8 cellular contexts compared by ENCODE assay signal in genomic region chr9:127973169-127974001, GRCh38. TPM values are rescaled to one million over a fixed set of nuclear protein-coding genes. Genes with fewer than 3 reads are reported as not detected.
DNase-seq lines count a peak whose midpoint lies in the region; ATAC-seq and TF ChIP-seq lines count a peak whose summit lies in the region.

No MANE protein-coding gene starts in this region.

- H3K9ac ChIP-seq in HUES64 (ENCODE audit: low read depth, low read length) (0 out of 2 replicates have a peak overlapping the region, but pooled peaks have one; percentile 8), skeletal muscle tissue (ENCODE audit: low read depth in 1 of 3, low read length in 3 of 3) (peak overlapping the region; percentile 10 to 75 (median 66))

- POLR2A ChIA-PET in activated B cell treated with CpG ODN at 0.5 μM for 24 hours (lab: Charles Lee) = interaction anchor here (0.5 to 5.3 kb wide), 3 partner anchors 8 to 58 kb away, joined by 3 to 93 read pairs (median 3); partner anchors contain the start of gene EEIG1

- intact Hi-C loops in activated B cell treated with CpG ODN at 0.5 μM for 24 hours (cut with micrococcal nuclease) (no loop called here), head of caudate nucleus (cut with DNase I) (no loop called here)

- H3K36me3 Mint-ChIP-seq in activated B cell treated with CpG ODN at 0.5 μM for 24 hours (ENCODE audit: low read depth) (peaks cover 15% of the 10 kb centered on the region), type B pancreatic cell (no peaks in the 10 kb centered on the region)

- peaks cover 38% of the 10 kb centered on the region for H3K4me1 ChIP-seq in HUES64 (ENCODE audit: insufficient read depth, low read length)
- H3K4me1 ChIP-seq in skeletal muscle tissue (ENCODE audit: control insufficient read depth in 3 of 3, insufficient read depth in 3 of 3, low read length in 3 of 3) = peaks cover 90 to 99% (median 94%) of the 10 kb centered on the region in 3 donors

- H3K27ac ChIP-seq in HUES64 (ENCODE audit: low read depth, low read length) (no peak overlapping the region), skeletal muscle tissue (ENCODE audit: low read depth, low read length) (peak overlapping the region; percentile 64)

- H3K4me3 Mint-ChIP-seq in activated B cell treated with CpG ODN at 0.5 μM for 24 hours (no peak overlapping the region), type B pancreatic cell (no peak overlapping the region)

- H3K27me3 Mint-ChIP-seq in activated B cell treated with CpG ODN at 0.5 μM for 24 hours (no peaks in the 10 kb centered on the region), type B pancreatic cell (no peaks in the 10 kb centered on the region)

- TF ChIP-seq CTCF in activated B cell treated with CpG ODN at 0.5 μM for 24 hours (IDR thresholded peaks at IDR 0.05) (no peak), type B pancreatic cell (conservative IDR thresholded peaks at IDR 0.05) (no peak)

- CTCF ChIA-PET in activated B cell treated with CpG ODN at 0.5 μM for 24 hours (lab: Charles Lee) = no interaction called here

- H3K27ac Mint-ChIP-seq in activated B cell treated with CpG ODN at 0.5 μM for 24 hours (peak overlapping the region; percentile 97), type B pancreatic cell (no peak overlapping the region)

- DNase-seq in activated B cell treated with CpG ODN at 0.5 μM for 24 hours (no peak), head of caudate nucleus (peak in 29 of 42 donors; percentile 10 to 80 (median 67)), type B pancreatic cell (ENCODE audit: extremely low spot score, unreplicated experiment) (no peak), iPS-NIHi11 (ENCODE audit: low spot score) (no peak), ureter (ENCODE audit: low spot score) (no peak), SHP77 treated with DMSO at 0.1 percent for 48 hours (lab: John Stamatoyannopoulos, UW) (no peak)

- H3K4me3 ChIP-seq in HUES64 (ENCODE audit: low read length) (no peak overlapping the region), skeletal muscle tissue (ENCODE audit: low read length in 3 of 3) (peak overlapping the region; percentile 6 to 35 (median 24))

- H3K27me3 ChIP-seq in HUES64 (ENCODE audit: insufficient read depth, low read length) (no peaks in the 10 kb centered on the region), skeletal muscle tissue (ENCODE audit: control insufficient read depth in 3 of 3, insufficient read depth in 3 of 3, low read length in 3 of 3) (no peaks in the 10 kb centered on the region)

- H3K36me3 ChIP-seq in HUES64 (ENCODE audit: insufficient read depth, low read length) (no peaks in the 10 kb centered on the region), skeletal muscle tissue (ENCODE audit: control insufficient read depth in 3 of 3, insufficient read depth in 3 of 3, low read length in 3 of 3) (no peaks in the 10 kb centered on the region)

- no peak for ATAC-seq in activated B cell treated with CpG ODN at 0.5 μM for 24 hours (ENCODE audit: low read depth)

- no peaks in the 10 kb centered on the region for H3K9me3 ChIP-seq in HUES64 (ENCODE audit: insufficient read depth, low read depth, low read length)
- no peaks in the 10 kb centered on the region for H3K9me3 ChIP-seq in skeletal muscle tissue (ENCODE audit: control insufficient read depth in 3 of 3, low read length in 3 of 3)

- H3K9me3 Mint-ChIP-seq in activated B cell treated with CpG ODN at 0.5 μM for 24 hours (no peaks in the 10 kb centered on the region), type B pancreatic cell (no peaks in the 10 kb centered on the region)

- WGBS in HUES64 = 89% methylated on average over 17 of the region's 17 CpGs

- H3K4me1 Mint-ChIP-seq in activated B cell treated with CpG ODN at 0.5 μM for 24 hours (peaks cover 99% of the 10 kb centered on the region), type B pancreatic cell (ENCODE audit: unreplicated experiment) (peaks cover 75% of the 10 kb centered on the region)

RNA-seq across cellular contexts. Expression of gene EEIG1, which starts 7.4 kb away (rescaled TPM):
- polyA plus RNA-seq in HUES64 (2013, experiment 1 of 2) = 17.5 TPM
- polyA plus RNA-seq in HUES64 (2013, experiment 2 of 2) = 17.8 TPM
- total RNA-seq in activated B cell treated with CpG ODN at 0.5 μM for 24 hours = 65.8 and 88.1 TPM in 2 replicates
- 8.9 TPM for total RNA-seq in skeletal muscle tissue
- total RNA-seq in type B pancreatic cell (ENCODE audit: low replicate concordance) = 61.1 and 74.8 TPM in 2 replicates
- 99.6 TPM for total RNA-seq in ureter

RNA-seq across cellular contexts. Expression of gene DPM2, which starts 35.7 kb away (rescaled TPM):
- polyA plus RNA-seq in HUES64 (2013, experiment 1 of 2) = 33.5 TPM
- 37.0 TPM for polyA plus RNA-seq in HUES64 (2013, experiment 2 of 2)
- total RNA-seq in activated B cell treated with CpG ODN at 0.5 μM for 24 hours = 41.4 and 50.6 TPM in 2 replicates
- total RNA-seq in skeletal muscle tissue = 7.3 TPM
- 41.6 and 56.3 TPM in 2 replicates for total RNA-seq in type B pancreatic cell (ENCODE audit: low replicate concordance)
- 41.1 TPM for total RNA-seq in ureter

RNA-seq across cellular contexts. Expression of gene PIP5KL1, which starts 42.8 kb away (rescaled TPM):
- polyA plus RNA-seq in HUES64 (2013, experiment 1 of 2) = 4.1 TPM
- polyA plus RNA-seq in HUES64 (2013, experiment 2 of 2) = 3.7 TPM
- total RNA-seq in activated B cell treated with CpG ODN at 0.5 μM for 24 hours = 1.7 and 1.8 TPM in 2 replicates
- total RNA-seq in skeletal muscle tissue = not detected
- 5.8 and 9.4 TPM in 2 replicates for total RNA-seq in type B pancreatic cell (ENCODE audit: low replicate concordance)
- total RNA-seq in ureter = 3.3 TPM

RNA-seq across cellular contexts. Expression of gene ST6GALNAC4, which starts 56.5 kb away (rescaled TPM):
- 12.8 TPM for polyA plus RNA-seq in HUES64 (2013, experiment 1 of 2)
- polyA plus RNA-seq in HUES64 (2013, experiment 2 of 2) = 15.3 TPM
- 71.3 and 85.4 TPM in 2 replicates for total RNA-seq in activated B cell treated with CpG ODN at 0.5 μM for 24 hours
- total RNA-seq in skeletal muscle tissue = 23.5 TPM
- total RNA-seq in type B pancreatic cell (ENCODE audit: low replicate concordance) = 11.9 and 17.5 TPM in 2 replicates
- total RNA-seq in ureter = 25.8 TPM

Comparison
In these comparisons a context has a peak if more than half of its experiments do, and no peak if none do; other contexts are left out.
1. DNase-seq: peak in head of caudate nucleus (29 of 42); none in activated B cell treated with CpG ODN at 0.5 μM for 24 hours (single experiment), type B pancreatic cell (single experiment), iPS-NIHi11 (single experiment), ureter (single experiment) and SHP77 treated with DMSO at 0.1 percent for 48 hours (single experiment).